ENCODE assay signal across 19 cellular contexts in genomic region chr9:109488791-109489492, GRCh38. TPM values are rescaled to one million over a fixed set of nuclear protein-coding genes. Genes with fewer than 3 reads are reported as not detected.
DNase-seq lines count a peak whose midpoint lies in the region; ATAC-seq and TF ChIP-seq lines count a peak whose summit lies in the region.
"Had no signal": no experiment of that assay in that cellular context is flagged by ENCODE, and none has a peak within 500 bp of the region (broad histone marks: within the 10 kb centered on the region; RNA-seq: fewer than 3 reads in every experiment).

No MANE protein-coding gene starts in this region.

- H3K9me3 ChIP-seq in Peyer's patch (no peaks in the 10 kb centered on the region), psoas muscle (no peaks in the 10 kb centered on the region), GM23248 (ENCODE audit: low read depth) (no peaks in the 10 kb centered on the region)
- H3K9me3 ChIP-seq: Caco-2 had no signal

- no peaks in the 10 kb centered on the region for H4K20me1 ChIP-seq in GM23248 (ENCODE audit: insufficient read depth)

- H3K27me3 ChIP-seq in Peyer's patch (no peaks in the 10 kb centered on the region), psoas muscle (ENCODE audit: insufficient read depth in 3 of 3, low read length in 2 of 3) (no peaks in the 10 kb centered on the region), GM23248 (replicated peaks; ENCODE audit: insufficient read depth) (no peaks in the 10 kb centered on the region)

- H3K9ac ChIP-seq in GM23248, result no peak overlapping the region

- intact Hi-C loops in left colon (cut with DNase I, micrococcal nuclease), result no loop called here
- intact Hi-C loops in psoas muscle (cut with DNase I), result no loop called here

- ATAC-seq in left colon (peak; percentile 98), psoas muscle (peak; percentile 54 to 89 (median 80))

- H3K4me3 ChIP-seq in Peyer's patch, result no peak overlapping the region
- H3K4me3 ChIP-seq in psoas muscle, result no peak overlapping the region
- no peak overlapping the region for H3K4me3 ChIP-seq in GM23248

- TF ChIP-seq CTCF in Peyer's patch (IDR thresholded peaks at IDR 0.05) (no peak), psoas muscle (IDR thresholded peaks at IDR 0.05) (no peak)

- peak overlapping the region in 3 of 4 donors; percentile 12 to 79 (median 39) for H3K27ac ChIP-seq in Peyer's patch
- peak overlapping the region; percentile 32 for H3K27ac ChIP-seq in psoas muscle
- no peak overlapping the region for H3K27ac ChIP-seq in GM23248

- H3K9me2 ChIP-seq in GM23248 (ENCODE audit: insufficient read depth), result no peaks in the 10 kb centered on the region

- in situ Hi-C loops in GM23248 (cut with MboI), result no loop called here

- peaks cover 0 to 14% (median 2%) of the 10 kb centered on the region in 4 donors for H3K4me1 ChIP-seq in Peyer's patch
- peaks cover 18% of the 10 kb centered on the region for H3K4me1 ChIP-seq in psoas muscle
- H3K4me1 ChIP-seq in GM23248 (ENCODE audit: insufficient read depth), result no peaks in the 10 kb centered on the region
- H3K4me1 ChIP-seq: Caco-2 had no signal

- no peaks in the 10 kb centered on the region for H3K79me2 ChIP-seq in GM23248 (ENCODE audit: insufficient read depth)

- H3F3A ChIP-seq in GM23248 (ENCODE audit: insufficient read depth), result no peaks in the 10 kb centered on the region

- H3K36me3 ChIP-seq in Peyer's patch, result no peaks in the 10 kb centered on the region
- H3K36me3 ChIP-seq in psoas muscle (ENCODE audit: insufficient read depth in 1 of 2, low read depth in 1 of 2), result no peaks in the 10 kb centered on the region
- H3K36me3 ChIP-seq in GM23248 (ENCODE audit: low read depth), result no peaks in the 10 kb centered on the region

- WGBS in psoas muscle, 3 donors, result 58 to 73% (median 64%) methylated on average over 7 of the region's 7 CpGs
- 79 to 86% methylated on average over 7 of the region's 7 CpGs for WGBS in GM23248 (ENCODE audit: low coverage in 1 of 2, low lambda C conversion rate in 2 of 2, missing lambda C conversion rate in 2 of 2), 2 experiments

- H3K4me2 ChIP-seq in GM23248 (ENCODE audit: unreplicated experiment), result no peak overlapping the region

- H2AFZ ChIP-seq in GM23248, result no peak overlapping the region

- no peak for TF ChIP-seq POLR2A in Peyer's patch (IDR thresholded peaks at IDR 0.05)

- peak; percentile 24 for DNase-seq in A172 (ENCODE audit: low spot score)
- DNase-seq in Peyer's patch, result peak in 2 of 3 donors; percentile 60 to 75
- peak; percentile 27 to 50 for DNase-seq in left colon
- DNase-seq in psoas muscle, result peak in 1 of 2 donors; percentile 57
- DNase-seq in activated CD4-positive, alpha-beta T cell treated with anti-CD3 and anti-CD28 coated beads for 48 hours, result no peak
- no peak for DNase-seq in GM23248
- DNase-seq in NCI-H226, result no peak
- DNase-seq: Caco-2; CD4-positive, alpha-beta T cell; DMS153; GDM1; H9; KG1; NCI-H1105 treated with DMSO at 0.1 percent for 48 hours; NCI-H1694; NCI-H510A; NCI-H748 treated with DMSO at 0.1 percent for 48 hours; NK-92 treated with Interleukin-12 subunit alpha and Interleukin-12 subunit beta, amount 100 ng/mL, for 24 hours; Right ventricle myocardium superior had no signal

RNA-seq across cellular contexts. Expression of gene PTPN3, which starts 9.2 kb away (rescaled TPM):
- 7.8 and 10.3 TPM in 2 replicates for total RNA-seq in A172 (2014; rRNA removed; shearing (Covaris generic))
- total RNA-seq in Peyer's patch (10 to 100 TPM; 17.3 to 53.6 (median 37.4) TPM), left colon (10 to 100 TPM; 27.7 to 29.4 TPM), psoas muscle (10 to 100 TPM in 3 of 4 donors, 1 to 10 TPM in 1; 8.8 to 80.2 (median 43.4) TPM)
- polyA plus RNA-seq in psoas muscle (100 to 1,000 TPM in 1 of 3 donors, 10 to 100 TPM in 2; 14.2 to 130 (median 72.4) TPM), GM23248 (2016; fragmentation: Nextera tagmentation; extraction: Ambion mirVana) (0.86 and 0.90 TPM in 2 replicates)
- 0.51 and 1.3 TPM in 2 replicates for total RNA-seq in GM23248 (2014; rRNA removed; shearing (Covaris generic))
- total RNA-seq: CD4-positive, alpha-beta T cell had no signal

Comparison
In these comparisons a context has a peak if more than half of its experiments do, and no peak if none do; other contexts are left out.
1. DNase-seq: peak in A172 (single experiment), Peyer's patch (2 of 3) and left colon (2 of 2); none in activated CD4-positive, alpha-beta T cell treated with anti-CD3 and anti-CD28 coated beads for 48 hours (single experiment), GM23248 (single experiment) and NCI-H226 (single experiment).